Comparison of ENCODE assay signal across 6 cellular contexts in genomic region chr19:39398297-39398864, GRCh38. TPM values are rescaled to one million over a fixed set of nuclear protein-coding genes. Genes with fewer than 3 reads are reported as not detected.
DNase-seq lines count a peak whose midpoint lies in the region; ATAC-seq, FAIRE-seq and TF ChIP-seq lines count a peak whose summit lies in the region.

No MANE protein-coding gene starts in this region.

- DNase-seq in H54 (ENCODE audit: insufficient read length, low spot score) (peak; percentile 80), hepatocyte (ENCODE audit: low spot score) (peak; percentile 82), SJCRH30 (no peak)
- DNase-seq in activated CD8-positive, alpha-beta memory T cell treated with anti-CD3 and anti-CD28 coated beads, Interleukin-2, amount 10 ng/mL, durations not matched to agents 7 days and 5 days, result peak; percentile 86

- peak overlapping the region; percentile 90 for H3K27ac Mint-ChIP-seq in activated CD8-positive, alpha-beta memory T cell treated with anti-CD3 and anti-CD28 coated beads, Interleukin-2, amount 10 ng/mL, durations not matched to agents 7 days and 5 days

- 80% methylated on average over 11 of the region's 11 CpGs for WGBS in hepatocyte (ENCODE audit: low lambda C conversion rate, missing lambda C conversion rate)
- WGBS in thymus, result 91% methylated on average over 11 of the region's 11 CpGs

- no peaks in the 10 kb centered on the region for H3K9me3 Mint-ChIP-seq in activated CD8-positive, alpha-beta memory T cell treated with anti-CD3 and anti-CD28 coated beads, Interleukin-2, amount 10 ng/mL, durations not matched to agents 7 days and 5 days (ENCODE audit: low read depth)

- H2AFZ ChIP-seq in hepatocyte, result no peak overlapping the region

- peak; percentile 27 for FAIRE-seq in H54 (lab: Jason Lieb, UNC)

- no peak for TF ChIP-seq CTCF in hepatocyte (IDR thresholded peaks at IDR 0.05; ENCODE audit: poor library complexity)

- H3K4me3 Mint-ChIP-seq in activated CD8-positive, alpha-beta memory T cell treated with anti-CD3 and anti-CD28 coated beads, Interleukin-2, amount 10 ng/mL, durations not matched to agents 7 days and 5 days, result peak overlapping the region; percentile 49

- H3K27ac ChIP-seq in hepatocyte (peak overlapping the region; percentile 100), thymus (ENCODE audit: low read depth) (peak overlapping the region; percentile 91), SJCRH30 (no peak overlapping the region)

- no peak overlapping the region for H3K4me3 ChIP-seq in hepatocyte
- peak overlapping the region; percentile 3 for H3K4me3 ChIP-seq in thymus (ENCODE audit: low read length)
- no peak overlapping the region for H3K4me3 ChIP-seq in SJCRH30

- H3K9me2 ChIP-seq in hepatocyte (replicated peaks; ENCODE audit: insufficient read depth), result no peaks in the 10 kb centered on the region

- peaks cover 7% of the 10 kb centered on the region for H3K79me2 ChIP-seq in hepatocyte

- no peaks in the 10 kb centered on the region for H4K20me1 ChIP-seq in hepatocyte (ENCODE audit: insufficient read depth, poor library complexity, severe bottlenecking)

- H3K4me1 ChIP-seq in hepatocyte (ENCODE audit: insufficient read depth) (peaks cover 38% of the 10 kb centered on the region), thymus (ENCODE audit: control insufficient read depth, insufficient read depth, low read length) (peaks cover 38% of the 10 kb centered on the region), SJCRH30 (peaks cover 7% of the 10 kb centered on the region; the same call in 1 of the 2 replicates)

- H3K36me3 ChIP-seq in hepatocyte (replicated peaks; ENCODE audit: insufficient read depth, low read depth), result no peaks in the 10 kb centered on the region
- H3K36me3 ChIP-seq in thymus (ENCODE audit: control insufficient read depth, insufficient read depth), result peaks cover 36% of the 10 kb centered on the region
- H3K36me3 ChIP-seq in SJCRH30, result no peaks in the 10 kb centered on the region

- no peaks in the 10 kb centered on the region for H3K27me3 Mint-ChIP-seq in activated CD8-positive, alpha-beta memory T cell treated with anti-CD3 and anti-CD28 coated beads, Interleukin-2, amount 10 ng/mL, durations not matched to agents 7 days and 5 days

- peaks cover 23% of the 10 kb centered on the region for H3K36me3 Mint-ChIP-seq in activated CD8-positive, alpha-beta memory T cell treated with anti-CD3 and anti-CD28 coated beads, Interleukin-2, amount 10 ng/mL, durations not matched to agents 7 days and 5 days

- H3K27me3 ChIP-seq in hepatocyte (no peaks in the 10 kb centered on the region), thymus (ENCODE audit: control insufficient read depth, insufficient read depth) (no peaks in the 10 kb centered on the region), SJCRH30 (no peaks in the 10 kb centered on the region)

- H3K4me1 Mint-ChIP-seq in activated CD8-positive, alpha-beta memory T cell treated with anti-CD3 and anti-CD28 coated beads, Interleukin-2, amount 10 ng/mL, durations not matched to agents 7 days and 5 days, result peaks cover 66% of the 10 kb centered on the region

- H3K9me3 ChIP-seq in hepatocyte (ENCODE audit: low read depth) (no peaks in the 10 kb centered on the region), thymus (ENCODE audit: control insufficient read depth) (no peaks in the 10 kb centered on the region), SJCRH30 (replicated peaks) (no peaks in the 10 kb centered on the region)

- CTCF ChIA-PET in activated CD8-positive, alpha-beta memory T cell treated with anti-CD3 and anti-CD28 coated beads, Interleukin-2, amount 10 ng/mL, durations not matched to agents 7 days and 5 days (lab: Charles Lee), result interaction anchor here (0.7 to 5.7 kb wide), 24 partner anchors 9 to 276 kb away, joined by 3 to 152 read pairs (median 4); partner anchors contain the start of genes EID2B, GMFG, PLEKHG2 and RPS16

- ATAC-seq in activated CD8-positive, alpha-beta memory T cell treated with anti-CD3 and anti-CD28 coated beads, Interleukin-2, amount 10 ng/mL, durations not matched to agents 7 days and 5 days, result peak; percentile 28
- ATAC-seq in HG03457 (IDR thresholded peaks at IDR 0.05; ENCODE audit: unreplicated experiment), result no peak

- peak overlapping the region; percentile 64 for H3K4me2 ChIP-seq in hepatocyte

- no peak; the same call in 1 of the 2 replicates for TF ChIP-seq POLR2A in H54 (IDR thresholded peaks at IDR 0.05; ENCODE audit: low read depth, low read length)

RNA-seq across cellular contexts. Expression of gene MED29, which starts 7.2 kb away (rescaled TPM):
- total RNA-seq in activated CD8-positive, alpha-beta memory T cell treated with anti-CD3 and anti-CD28 coated beads, Interleukin-2, amount 10 ng/mL, durations not matched to agents 7 days and 5 days, result 10 to 100 TPM; 31.0 to 31.2 TPM
- total RNA-seq in hepatocyte, result 18.9 and 21.4 TPM in 2 replicates
- 27.9 and 38.6 TPM in 2 replicates for polyA plus RNA-seq in hepatocyte
- polyA plus RNA-seq in thymus, result 27.8 TPM
- 28.2 and 31.9 TPM in 2 replicates for total RNA-seq in SJCRH30 (2014; rRNA removed; shearing (Covaris generic))

RNA-seq across cellular contexts. Expression of gene PAF1, which starts 7.5 kb away (rescaled TPM):
- total RNA-seq in activated CD8-positive, alpha-beta memory T cell treated with anti-CD3 and anti-CD28 coated beads, Interleukin-2, amount 10 ng/mL, durations not matched to agents 7 days and 5 days, result 10 to 100 TPM; 48.9 to 53.8 TPM
- 30.4 and 42.5 TPM in 2 replicates for total RNA-seq in hepatocyte
- polyA plus RNA-seq in hepatocyte, result 53.5 and 54.4 TPM in 2 replicates
- 40.1 TPM for polyA plus RNA-seq in thymus
- total RNA-seq in SJCRH30 (2014; rRNA removed; shearing (Covaris generic)), result 73.6 and 85.7 TPM in 2 replicates

RNA-seq across cellular contexts. Expression of gene ZFP36, which starts 8.3 kb away (rescaled TPM):
- 100 to 1,000 TPM in 1 of 2 experiments, 10 to 100 TPM in 1; 45.1 to 107 TPM for total RNA-seq in activated CD8-positive, alpha-beta memory T cell treated with anti-CD3 and anti-CD28 coated beads, Interleukin-2, amount 10 ng/mL, durations not matched to agents 7 days and 5 days
- total RNA-seq in hepatocyte, result 72.9 and 95.8 TPM in 2 replicates
- polyA plus RNA-seq in hepatocyte (1,034 and 1,087 TPM in 2 replicates), thymus (250 TPM)
- 2.4 and 2.7 TPM in 2 replicates for total RNA-seq in SJCRH30 (2014; rRNA removed; shearing (Covaris generic))

RNA-seq across cellular contexts. Expression of gene PLEKHG2, which starts 14.1 kb away (rescaled TPM):
- total RNA-seq in activated CD8-positive, alpha-beta memory T cell treated with anti-CD3 and anti-CD28 coated beads, Interleukin-2, amount 10 ng/mL, durations not matched to agents 7 days and 5 days, result 10 to 100 TPM; 57.9 to 73.9 TPM
- total RNA-seq in hepatocyte, result 17.7 and 25.3 TPM in 2 replicates
- polyA plus RNA-seq in hepatocyte, result 34.0 and 44.0 TPM in 2 replicates
- polyA plus RNA-seq in thymus, result 30.8 TPM
- total RNA-seq in SJCRH30 (2014; rRNA removed; shearing (Covaris generic)), result 27.9 and 31.0 TPM in 2 replicates

RNA-seq across cellular contexts. Expression of gene RPS16, which starts 37.4 kb away (rescaled TPM):
- total RNA-seq in activated CD8-positive, alpha-beta memory T cell treated with anti-CD3 and anti-CD28 coated beads, Interleukin-2, amount 10 ng/mL, durations not matched to agents 7 days and 5 days, result 1,000 to 10,000 TPM; 1,815 to 2,117 TPM
- total RNA-seq in hepatocyte, result 63.8 and 115 TPM in 2 replicates
- polyA plus RNA-seq in hepatocyte (409 and 411 TPM in 2 replicates), thymus (3,143 TPM)
- total RNA-seq in SJCRH30 (2014; rRNA removed; shearing (Covaris generic)), result 1,718 and 1,766 TPM in 2 replicates

Comparison
In these comparisons a context has a peak if more than half of its experiments do, and no peak if none do; other contexts are left out.
1. DNase-seq: peak in H54 (single experiment), activated CD8-positive, alpha-beta memory T cell treated with anti-CD3 and anti-CD28 coated beads, Interleukin-2, amount 10 ng/mL, durations not matched to agents 7 days and 5 days (single experiment) and hepatocyte (single experiment); none in SJCRH30 (0 of 2).
2. RNA of gene ZFP36, which starts 8.3 kb away (total RNA-seq): 45.1 to 107 TPM in activated CD8-positive, alpha-beta memory T cell treated with anti-CD3 and anti-CD28 coated beads, Interleukin-2, amount 10 ng/mL, durations not matched to agents 7 days and 5 days and 72.9 to 95.8 TPM in hepatocyte; 2.4 to 2.7 TPM in SJCRH30; every median in the first group is over 10 times any median in the second.